ENCODE assay signal across 8 cellular contexts in the genomic region with DNA sequence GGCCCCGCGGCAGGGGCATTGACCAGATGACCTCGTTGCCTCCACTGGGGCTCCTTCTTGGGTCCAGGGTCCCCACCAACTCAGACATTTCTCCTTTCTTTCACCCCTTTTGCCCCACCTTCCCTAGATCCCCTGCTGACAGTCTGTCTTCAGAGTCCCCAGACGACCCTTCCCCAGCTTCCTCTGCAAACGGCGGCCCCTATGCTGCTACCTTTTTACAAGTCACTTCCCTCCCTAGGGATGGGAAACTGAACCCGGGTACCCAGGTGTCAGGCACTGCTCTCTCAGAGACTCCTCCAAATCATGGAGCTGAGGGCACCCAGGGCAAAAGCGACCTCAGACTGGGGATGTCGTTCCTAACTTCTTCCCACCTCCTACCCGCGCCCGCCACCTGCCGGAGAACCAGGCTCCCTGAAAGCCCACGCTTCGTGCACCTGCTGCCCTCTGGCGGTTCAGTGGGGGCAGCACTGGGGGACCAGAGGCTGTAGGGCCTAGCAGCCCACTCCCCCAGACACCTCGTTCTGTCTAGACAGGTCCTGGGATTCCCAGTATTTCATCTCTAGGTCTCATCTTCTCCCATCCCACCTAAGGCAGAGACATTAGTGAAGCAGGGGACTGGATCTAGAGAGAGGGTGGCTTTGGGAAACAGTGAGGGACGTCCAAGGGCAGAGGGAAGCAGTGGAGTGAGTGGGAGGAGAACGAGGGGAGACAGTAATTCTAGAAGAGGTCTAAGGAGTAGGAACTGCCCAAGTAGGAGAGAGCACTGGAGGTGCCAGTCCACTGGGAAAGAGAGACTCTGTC. TPM values are rescaled to one million over a fixed set of nuclear protein-coding genes. Genes with fewer than 3 reads are reported as not detected.
DNase-seq lines count a peak whose midpoint lies in the region; ATAC-seq and TF ChIP-seq lines count a peak whose summit lies in the region.

No MANE protein-coding gene starts in this region.

- intact Hi-C loops in left colon (cut with DNase I, micrococcal nuclease), result no loop called here

- ATAC-seq in GM18498 (IDR thresholded peaks at IDR 0.05; ENCODE audit: unreplicated experiment), result peak; percentile 90
- peak; percentile 84 for ATAC-seq in HG03045 (IDR thresholded peaks at IDR 0.05; ENCODE audit: unreplicated experiment)
- peak; percentile 87 for ATAC-seq in left colon
- ATAC-seq in HG03457 (IDR thresholded peaks at IDR 0.05; ENCODE audit: unreplicated experiment), result no peak

- peak; percentile 100 for TF ChIP-seq CTCF in choroid plexus epithelial cell (conservative IDR thresholded peaks at IDR 0.05; ENCODE audit: low read depth, low read length)

- peak overlapping the region; percentile 56 for H3K4me3 ChIP-seq in choroid plexus epithelial cell (ENCODE audit: low read depth, low read length)

- peak; percentile 86 for DNase-seq in NCI-H345 (lab: John Stamatoyannopoulos, UW)
- DNase-seq in activated CD4-positive, alpha-beta T cell treated with anti-CD3 and anti-CD28 coated beads for 4 hours, result peak; percentile 88 to 93
- peak; percentile 87 for DNase-seq in choroid plexus epithelial cell (ENCODE audit: low read depth)
- peak; percentile 89 to 95 for DNase-seq in left colon
- peak; percentile 72 to 89 for DNase-seq in stimulated activated CD4-positive, alpha-beta T cell treated with anti-CD3 and anti-CD28 coated beads, Interleukin-1b, Interleukin-23, amount 100 ng/mL, for 1 hour (ENCODE audit: low read depth in 2 of 2)

RNA-seq across cellular contexts. Expression of a gene that starts 4.9 kb away (rescaled TPM):
- 1 to 10 TPM; 4.0 to 8.3 TPM for total RNA-seq in left colon

RNA-seq across cellular contexts. Expression of a gene that starts 15.3 kb away (rescaled TPM):
- under 1 TPM in 1 of 2 donors, not detected in 1; 0.50 TPM for total RNA-seq in left colon

RNA-seq across cellular contexts. Expression of a gene that starts 39.5 kb away (rescaled TPM):
- total RNA-seq in left colon, result 10 to 100 TPM; 20.8 to 49.1 TPM

RNA-seq across cellular contexts. Expression of a gene that starts 54.7 kb away (rescaled TPM):
- total RNA-seq in left colon, result 100 to 1,000 TPM; 119 to 129 TPM
